Comparison of ENCODE assay signal across 23 cellular contexts in the genomic region with DNA sequence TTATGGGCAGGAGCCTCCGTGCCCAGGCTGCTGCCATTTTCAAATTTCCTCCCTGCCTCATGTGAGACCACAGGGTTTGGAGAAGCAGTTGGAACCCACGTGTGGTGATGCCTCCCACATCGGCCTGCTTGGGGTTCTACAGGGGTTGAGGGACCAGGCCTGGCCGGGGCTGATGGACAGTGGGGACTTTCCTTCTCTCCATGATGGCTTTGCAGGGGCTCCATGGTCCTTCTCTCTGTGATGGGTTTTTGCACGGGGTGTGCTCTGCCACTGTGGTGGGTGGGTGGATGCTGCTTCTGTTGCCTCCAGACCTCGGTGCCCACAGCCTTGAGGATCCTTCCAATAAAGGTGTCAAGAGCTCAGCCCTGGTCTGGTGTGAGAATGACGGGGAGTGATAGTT. TPM values are rescaled to one million over a fixed set of nuclear protein-coding genes. Genes with fewer than 3 reads are reported as not detected.
DNase-seq lines count a peak whose midpoint lies in the region; ATAC-seq, FAIRE-seq and TF ChIP-seq lines count a peak whose summit lies in the region.
"Had no signal": no experiment of that assay in that cellular context is flagged by ENCODE, and none has a peak within 500 bp of the region (broad histone marks: within the 10 kb centered on the region; RNA-seq: fewer than 3 reads in every experiment).

No MANE protein-coding gene starts in this region.

- POLR2A ChIA-PET in HepG2 (lab: Yijun Ruan, JAX), result no interaction called here
- POLR2A ChIA-PET in GM12878 (lab: Charles Lee), result no interaction called here

- H3K36me3 ChIP-seq in HepG2 (replicated peaks in 1 of 2; ENCODE audit: control insufficient read depth in 1 of 2, insufficient read depth in 2 of 2, low read length in 2 of 2) (no peaks in the 10 kb centered on the region), right lobe of liver (no peaks in the 10 kb centered on the region), GM12878 (ENCODE audit: control insufficient read depth in 2 of 2, insufficient read depth in 2 of 2, low read length in 1 of 2) (peaks cover 9 to 15% of the 10 kb centered on the region in 2 experiments; a peak in 3 of 4 replicates), upper lobe of right lung (no peaks in the 10 kb centered on the region)

- WGBS in HepG2 (ENCODE audit: low lambda C conversion rate), result 81% methylated on average over 7 of the region's 7 CpGs
- no CpG with 5 or more reads among the region's 7 CpGs for WGBS in right lobe of liver (ENCODE audit: insufficient coverage, low coverage, low lambda C conversion rate, missing lambda C conversion rate)
- WGBS in GM12878 (ENCODE audit: insufficient coverage, insufficient replicate concordance, low lambda C conversion rate, missing lambda C conversion rate), result 95% methylated on average over 7 of the region's 7 CpGs

- H3K79me2 ChIP-seq in HepG2 (ENCODE audit: insufficient read depth, low read length) (no peaks in the 10 kb centered on the region), GM12878 (ENCODE audit: control insufficient read depth, insufficient read depth, low read length) (no peaks in the 10 kb centered on the region)

- no peak overlapping the region for H3K4me2 ChIP-seq in HepG2 (ENCODE audit: low read depth, low read length)
- H3K4me2 ChIP-seq in GM12878 (ENCODE audit: control insufficient read depth, insufficient read depth), result no peak overlapping the region
- H3K4me2 ChIP-seq: KMS-11 had no signal

- in situ Hi-C loops in HepG2 (cut with HindIII; ENCODE audit: extremely low pct_ligation_motif_present, low pct_unique_long_range_greater_than_20kb) (no loop called here), GM12878 (cut with MboI) (no loop called here)

- no peaks in the 10 kb centered on the region for H4K20me1 ChIP-seq in HepG2 (ENCODE audit: insufficient read depth, low read length)
- no peaks in the 10 kb centered on the region for H4K20me1 ChIP-seq in GM12878 (ENCODE audit: control insufficient read depth, insufficient read depth)

- TF ChIP-seq POLR2A in HepG2 (IDR thresholded peaks at IDR 0.05; ENCODE audit: insufficient read depth in 1 of 2, low read depth in 2 of 2, low read length in 2 of 2) (no peak), right lobe of liver (IDR thresholded peaks at IDR 0.05) (no peak), GM12878 (IDR thresholded peaks at IDR 0.05; ENCODE audit: low read depth, low read length) (no peak)

- H3K9ac ChIP-seq in HepG2 (ENCODE audit: insufficient read depth, low read depth, low read length) (no peak overlapping the region), GM12878 (ENCODE audit: control insufficient read depth, insufficient read depth, low read length) (no peak overlapping the region)
- H3K9ac ChIP-seq: GM23248, KMS-11 had no signal

- H3K27me3 ChIP-seq in HepG2 (ENCODE audit: control insufficient read depth in 1 of 2, insufficient read depth in 2 of 2, low read length in 2 of 2), result no peaks in the 10 kb centered on the region
- no peaks in the 10 kb centered on the region for H3K27me3 ChIP-seq in right lobe of liver
- H3K27me3 ChIP-seq in GM12878 (replicated peaks in 1 of 2; ENCODE audit: control insufficient read depth in 2 of 2, insufficient read depth in 2 of 2, low read length in 1 of 2), result no peaks in the 10 kb centered on the region
- H3K27me3 ChIP-seq in upper lobe of right lung, result no peaks in the 10 kb centered on the region

- DNase-seq in HepG2 (ENCODE audit: low spot score), result no peak
- no peak for DNase-seq in right lobe of liver
- DNase-seq in GM12878 (ENCODE audit: low read depth, low spot score), result no peak
- peak; percentile 60 for DNase-seq in posterior vena cava (ENCODE audit: low spot score)
- DNase-seq in upper lobe of right lung, result peak; percentile 28
- DNase-seq in islet precursor cell, result no peak
- DNase-seq in SK-N-DZ (ENCODE audit: low spot score), result no peak
- DNase-seq: C1 segment of cervical spinal cord; CD4-positive, alpha-beta memory T cell; COR-L47; EL; GF-D8; GM23248; IMR-90; MM.1S; NCI-H2029; NCI-H446; NCI-H526; SHP77 treated with DMSO at 0.1 percent for 48 hours had no signal

- H3K9me3 ChIP-seq in HepG2 (ENCODE audit: low read length) (no peaks in the 10 kb centered on the region), right lobe of liver (no peaks in the 10 kb centered on the region), GM12878 (replicated peaks; ENCODE audit: control insufficient read depth, insufficient read depth, low read length) (no peaks in the 10 kb centered on the region), upper lobe of right lung (no peaks in the 10 kb centered on the region)

- no peak overlapping the region for H2AFZ ChIP-seq in HepG2 (ENCODE audit: low read length)
- no peak overlapping the region for H2AFZ ChIP-seq in GM12878 (ENCODE audit: control insufficient read depth, low read depth, low read length)
- H2AFZ ChIP-seq: GM23248 had no signal

- H3K27ac ChIP-seq in HepG2 (ENCODE audit: extremely low read length, insufficient read depth, low read length) (no peak overlapping the region), right lobe of liver (no peak overlapping the region), GM12878 (ENCODE audit: control insufficient read depth, insufficient read depth) (no peak overlapping the region), upper lobe of right lung (no peak overlapping the region)
- H3K27ac ChIP-seq: GM23248, KMS-11, RWPE1, SK-N-MC had no signal

- TF ChIP-seq RAD21 in HepG2 (CRISPR knock-in tag; IDR thresholded peaks at IDR 0.05) (no peak), GM12878 (IDR thresholded peaks at IDR 0.05; ENCODE audit: insufficient read depth, low read depth, low read length) (no peak)

- intact Hi-C loops in HepG2 (cut with micrococcal nuclease; ENCODE audit: unreplicated experiment) (no loop called here), right lobe of liver (cut with DNase I) (no loop called here), GM12878 (cut with micrococcal nuclease; ENCODE audit: unreplicated experiment) (no loop called here), posterior vena cava (cut with DNase I) (no loop called here), upper lobe of right lung (cut with DNase I) (no loop called here)

- no peak for TF ChIP-seq CTCF in HepG2 (CRISPR knock-in tag; IDR thresholded peaks at IDR 0.05)
- TF ChIP-seq CTCF in right lobe of liver (IDR thresholded peaks at IDR 0.05), result no peak
- TF ChIP-seq CTCF in GM12878 (IDR thresholded peaks at IDR 0.05 in 2 of 3, conservative IDR thresholded peaks at IDR 0.05 in 1 of 3; ENCODE audit: control insufficient read depth in 2 of 3, extremely low read depth in 1 of 3, insufficient read depth in 1 of 3, low read depth in 3 of 3, low read length in 3 of 3), result no peak
- no peak for TF ChIP-seq CTCF in upper lobe of right lung (IDR thresholded peaks at IDR 0.05)

- ATAC-seq in HepG2 (no peak), right lobe of liver (no peak), GM12878 (no peak), upper lobe of right lung (no peak), GM19035 (IDR thresholded peaks at IDR 0.05; ENCODE audit: unreplicated experiment) (no peak)

- RAD21 ChIA-PET in GM12878 (lab: Charles Lee; ENCODE audit: unreplicated experiment), result no interaction called here

- H3K4me3 ChIP-seq in HepG2 (replicated peaks in 1 of 3; ENCODE audit: insufficient read depth in 1 of 3, low read depth in 2 of 3, low read length in 3 of 3), result no peak overlapping the region
- H3K4me3 ChIP-seq in right lobe of liver, result no peak overlapping the region
- no peak overlapping the region for H3K4me3 ChIP-seq in GM12878
- no peak overlapping the region for H3K4me3 ChIP-seq in upper lobe of right lung
- H3K4me3 ChIP-seq: GM23248, SK-N-MC had no signal

- TF ChIP-seq EP300 in HepG2 (IDR thresholded peaks at IDR 0.05; ENCODE audit: low read depth in 2 of 2, low read length in 2 of 2) (no peak), HepG2 (CRISPR knock-in tag; IDR thresholded peaks at IDR 0.05; ENCODE audit: borderline replicate concordance) (no peak), GM12878 (IDR thresholded peaks at IDR 0.05; ENCODE audit: borderline replicate concordance in 1 of 2, control insufficient read depth in 1 of 2, low read depth in 2 of 2, low read length in 2 of 2) (no peak)

- CTCF ChIA-PET in HepG2 (lab: Yijun Ruan, JAX; ENCODE audit: low intra/inter-chr PET ratio, low total read pairs) (no interaction called here), GM12878 (lab: Yijun Ruan, JAX) (no interaction called here)

- SMC1A ChIA-PET in GM12878 (lab: Charles Lee; ENCODE audit: uncharacterized antibody, unreplicated experiment), result no interaction called here

- H3K4me1 ChIP-seq in HepG2 (ENCODE audit: insufficient read depth, low read length), result peaks cover 33% of the 10 kb centered on the region
- no peaks in the 10 kb centered on the region for H3K4me1 ChIP-seq in right lobe of liver
- H3K4me1 ChIP-seq in GM12878 (ENCODE audit: control insufficient read depth, insufficient read depth, low read length), result no peaks in the 10 kb centered on the region
- no peaks in the 10 kb centered on the region for H3K4me1 ChIP-seq in upper lobe of right lung

- BruUV-seq in HepG2 (replicated peaks; lab: Mats Ljungman, UMichigan) (no TSS peak), GM12878 (replicated peaks; lab: Mats Ljungman, UMichigan) (TSS peak; percentile 54)

- no peak for FAIRE-seq in HepG2 (lab: Jason Lieb, UNC)
- no peak for FAIRE-seq in GM12878 (lab: Jason Lieb, UNC)

RNA-seq across cellular contexts. Expression of gene ADNP, which starts 54.4 kb away (rescaled TPM):
- 21.5 and 60.7 TPM in 2 replicates for total RNA-seq in HepG2 (2016; rRNA removed; fragmentation: Illumina TruSeq; extraction: Trizol)
- total RNA-seq in HepG2 (2016; cell fraction: cytosol; rRNA removed; fragmentation: Illumina TruSeq; extraction: Trizol; ENCODE audit: low read depth), result 3.6 and 4.4 TPM in 2 replicates
- total RNA-seq in HepG2 (2016; cell fraction: insoluble cytoplasmic fraction; rRNA removed; fragmentation: Illumina TruSeq; extraction: Trizol), result 17.8 and 59.9 TPM in 2 replicates
- 20.1 and 20.5 TPM in 2 replicates for total RNA-seq in HepG2 (2016; cell fraction: membrane; rRNA removed; fragmentation: Illumina TruSeq; extraction: Trizol)
- 51.3 and 55.1 TPM in 2 replicates for total RNA-seq in HepG2 (2016; cell fraction: nucleus; rRNA removed; fragmentation: Illumina TruSeq; extraction: Trizol)
- 21.0 and 22.3 TPM in 2 replicates for polyA plus RNA-seq in HepG2 (2011; rRNA removed)
- polyA plus RNA-seq in HepG2 (2011; cell fraction: cytosol; rRNA removed), result 11.3 and 19.3 TPM in 2 replicates
- 30.4 and 32.5 TPM in 2 replicates for polyA plus RNA-seq in HepG2 (2011; cell fraction: nucleus; rRNA removed)
- 45.9 and 50.4 TPM in 2 replicates for polyA plus RNA-seq in HepG2 (2012)
- 2.9 and 3.3 TPM in 2 replicates for polyA plus RNA-seq in HepG2 (2016; cell fraction: cytosol; fragmentation: Illumina TruSeq; extraction: Trizol; ENCODE audit: low read depth)
- 57.9 and 63.1 TPM in 2 replicates for polyA plus RNA-seq in HepG2 (2016; cell fraction: insoluble cytoplasmic fraction; fragmentation: Illumina TruSeq; extraction: Trizol; ENCODE audit: low read depth)
- 8.8 and 9.4 TPM in 2 replicates for polyA plus RNA-seq in HepG2 (2016; cell fraction: membrane; fragmentation: Illumina TruSeq; extraction: Trizol; ENCODE audit: low read depth)
- polyA plus RNA-seq in HepG2 (2016; cell fraction: nucleus; fragmentation: Illumina TruSeq; extraction: Trizol; ENCODE audit: insufficient read depth, low read depth), result 78.5 and 79.2 TPM in 2 replicates
- polyA minus RNA-seq in HepG2 (2011; rRNA and poly(A)+ RNA removed; ENCODE audit: low replicate concordance), result 22.3 and 32.8 TPM in 2 replicates
- polyA minus RNA-seq in HepG2 (2011; cell fraction: cytosol; rRNA and poly(A)+ RNA removed), result 29.7 and 42.9 TPM in 2 replicates
- 74.0 and 91.4 TPM in 2 replicates for polyA minus RNA-seq in HepG2 (2011; cell fraction: nucleus; rRNA and poly(A)+ RNA removed)
- total RNA-seq in right lobe of liver, result 10 to 100 TPM; 19.8 to 25.9 (median 23.1) TPM
- total RNA-seq in GM12878 (2013; cell fraction: nucleolus; rRNA removed), result 129 and 136 TPM in 2 replicates
- 22.8 and 23.0 TPM in 2 replicates for total RNA-seq in GM12878 (2014; rRNA removed)
- total RNA-seq in GM12878 (2014; rRNA removed; fragmentation: Illumina TruSeq; extraction: Trizol), result 28.3 and 30.4 TPM in 2 replicates
- total RNA-seq in GM12878 (2021), result 74.4 and 74.5 TPM in 2 replicates
- polyA plus RNA-seq in GM12878 (2011; ENCODE audit: low read depth), result 30.5 TPM
- 30.6 and 40.0 TPM in 2 replicates for polyA plus RNA-seq in GM12878 (2011; rRNA removed)
- 20.1 and 27.2 TPM in 2 replicates for polyA plus RNA-seq in GM12878 (2011; cell fraction: cytosol; rRNA removed)
- 61.5 and 64.3 TPM in 2 replicates for polyA plus RNA-seq in GM12878 (2011; cell fraction: nucleus; rRNA removed)
- polyA plus RNA-seq in GM12878 (2012), result 34.8 and 42.0 TPM in 2 replicates
- polyA plus RNA-seq in GM12878 (2014; fragmentation: Illumina TruSeq; extraction: Trizol), result 66.9 and 82.8 TPM in 2 replicates
- 10 to 100 TPM; 25.9 to 39.7 TPM for polyA plus RNA-seq in GM12878 (2014; fragmentation: Nextera tagmentation; extraction: Ambion mirVana)
- polyA plus RNA-seq in GM12878 (2014; rRNA removed), result 23.6 and 28.1 TPM in 2 replicates
- polyA plus RNA-seq in GM12878 (2016; fragmentation: Nextera tagmentation; extraction: Ambion mirVana), result 10 to 100 TPM; 39.1 to 40.3 TPM
- polyA minus RNA-seq in GM12878 (2011; rRNA and poly(A)+ RNA removed), result 54.7 and 78.9 TPM in 2 replicates
- 25.9 and 31.9 TPM in 2 replicates for polyA minus RNA-seq in GM12878 (2011; cell fraction: cytosol; rRNA and poly(A)+ RNA removed)
- 28.5 and 36.6 TPM in 2 replicates for polyA minus RNA-seq in GM12878 (2011; cell fraction: nucleus; rRNA and poly(A)+ RNA removed)
- total RNA-seq in posterior vena cava, result 10 to 100 TPM; 42.2 to 48.1 TPM
- total RNA-seq in upper lobe of right lung, result 54.1 TPM
- 42.7 and 46.4 TPM in 2 replicates for polyA plus RNA-seq in SK-N-DZ (2014; cell fraction: cytosol; rRNA removed)
- polyA plus RNA-seq in SK-N-DZ (2014; cell fraction: nucleus; rRNA removed), result 44.4 and 77.6 TPM in 2 replicates

Comparison
In these comparisons a context has a peak if more than half of its experiments do, and no peak if none do; other contexts are left out.
1. DNase-seq: peak in posterior vena cava (single experiment) and upper lobe of right lung (single experiment); none in HepG2 (single experiment), right lobe of liver (0 of 3), GM12878 (single experiment), islet precursor cell (single experiment) and SK-N-DZ (single experiment).